ENCODE assay signal across 10 cellular contexts in the genomic region with DNA sequence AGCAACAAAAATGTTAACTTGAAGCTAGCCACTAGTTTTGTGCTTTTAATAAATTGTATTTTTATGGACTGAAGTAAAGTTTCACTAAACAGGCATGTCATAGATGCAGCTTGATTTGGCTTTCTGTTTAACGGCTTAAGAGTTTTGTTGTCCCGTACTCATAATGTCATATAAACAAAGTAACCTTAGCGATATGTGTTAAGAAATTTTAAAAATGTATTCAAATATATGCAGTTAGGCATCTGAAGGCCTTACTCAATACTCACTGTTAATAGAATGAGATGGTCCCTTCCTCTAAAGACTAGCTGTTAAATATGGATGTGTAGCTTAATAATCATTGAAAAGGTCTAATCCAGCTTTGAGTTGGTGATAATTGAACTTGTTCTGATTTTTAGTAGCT. TPM values are rescaled to one million over a fixed set of nuclear protein-coding genes. Genes with fewer than 3 reads are reported as not detected.
DNase-seq lines count a peak whose midpoint lies in the region; ATAC-seq and TF ChIP-seq lines count a peak whose summit lies in the region.
"Had no signal": no experiment of that assay in that cellular context is flagged by ENCODE, and none has a peak within 500 bp of the region (broad histone marks: within the 10 kb centered on the region; RNA-seq: fewer than 3 reads in every experiment).

No MANE protein-coding gene starts in this region.

- DNase-seq in activated T-cell treated with anti-CD3 and anti-CD28 coated beads, Interleukin-2, amount 50 U/mL, for 24 hours = no peak
- no peak for DNase-seq in activated T-cell treated with anti-CD3 and anti-CD28 coated beads, Interleukin-2, amount 50 U/mL, for 72 hours
- no peak for DNase-seq in OCI-LY7 (ENCODE audit: low spot score)
- no peak for DNase-seq in fibroblast of mammary gland (ENCODE audit: low read depth)
- DNase-seq in stomach = no peak
- no peak for DNase-seq in WTC11 (ENCODE audit: low spot score)
- DNase-seq in foreskin fibroblast = no peak
- no peak for DNase-seq in activated gamma-delta T cell (lab: John Stamatoyannopoulos, UW)
- DNase-seq: mesendoderm, NCI-H1092 treated with DMSO at 0.1 percent for 48 hours had no signal

- H3K4me2 ChIP-seq in OCI-LY7 (ENCODE audit: low read length) = peak overlapping the region; percentile 83

- H3K9me3 Mint-ChIP-seq in activated T-cell treated with anti-CD3 and anti-CD28 coated beads, Interleukin-2, amount 50 U/mL, for 24 hours = no peaks in the 10 kb centered on the region
- H3K9me3 Mint-ChIP-seq in activated T-cell treated with anti-CD3 and anti-CD28 coated beads, Interleukin-2, amount 50 U/mL, for 72 hours = no peaks in the 10 kb centered on the region
- no peaks in the 10 kb centered on the region for H3K9me3 Mint-ChIP-seq in WTC11

- peaks cover 41% of the 10 kb centered on the region for H3K4me1 ChIP-seq in OCI-LY7 (ENCODE audit: insufficient read depth, low read length, poor library complexity, severe bottlenecking)
- peaks cover 14 to 53% (median 30%) of the 10 kb centered on the region in 4 donors for H3K4me1 ChIP-seq in stomach

- intact Hi-C loops in OCI-LY7 (cut with micrococcal nuclease; ENCODE audit: unreplicated experiment) (loop anchor here (5.0 to 10.0 kb wide), 2 partner anchors 1032 to 1130 kb away; a partner anchor contains a TSS), stomach (cut with DNase I; ENCODE audit: low total_unique reads) (no loop called here)

- peak overlapping the region; percentile 77 for H3K27ac ChIP-seq in OCI-LY7 (ENCODE audit: low read depth, low read length, poor library complexity, severe bottlenecking)
- peak overlapping the region in 4 of 5 donors; percentile 98 to 99 (median 98) for H3K27ac ChIP-seq in stomach

- peak overlapping the region; percentile 85; the same call in 1 of the 2 replicates for H2AFZ ChIP-seq in OCI-LY7 (ENCODE audit: low read length)

- H3K4me3 Mint-ChIP-seq in activated T-cell treated with anti-CD3 and anti-CD28 coated beads, Interleukin-2, amount 50 U/mL, for 24 hours = no peak overlapping the region
- H3K4me3 Mint-ChIP-seq in activated T-cell treated with anti-CD3 and anti-CD28 coated beads, Interleukin-2, amount 50 U/mL, for 72 hours = peak overlapping the region in 1 of 2 donors; percentile 83
- no peak overlapping the region for H3K4me3 Mint-ChIP-seq in WTC11

- H3K4me3 ChIP-seq in OCI-LY7 (ENCODE audit: low read depth, low read length, poor library complexity, severe bottlenecking) (peak overlapping the region; percentile 88), fibroblast of mammary gland (ENCODE audit: control insufficient read depth, low read depth, low read length) (peak overlapping the region; percentile 94), stomach (peak overlapping the region; percentile 62 to 85 (median 72)), foreskin fibroblast (ENCODE audit: low read depth in 1 of 2, low read length in 2 of 2) (peak overlapping the region in 1 of 2 donors; percentile 73)

- H3K4me1 Mint-ChIP-seq in activated T-cell treated with anti-CD3 and anti-CD28 coated beads, Interleukin-2, amount 50 U/mL, for 24 hours (ENCODE audit: low read depth) = peaks cover 38% of the 10 kb centered on the region
- peaks cover 37% of the 10 kb centered on the region for H3K4me1 Mint-ChIP-seq in activated T-cell treated with anti-CD3 and anti-CD28 coated beads, Interleukin-2, amount 50 U/mL, for 72 hours (ENCODE audit: low read depth)
- peaks cover 13% of the 10 kb centered on the region for H3K4me1 Mint-ChIP-seq in WTC11

- POLR2A ChIA-PET in OCI-LY7 (lab: Charles Lee) (interaction anchor here (0.6 to 4.3 kb wide), 14 partner anchors 9 to 1147 kb away, joined by 3 to 32 read pairs (median 4); a partner anchor contains a TSS), WTC11 (lab: Charles Lee) (no interaction called here)

- no peak for ATAC-seq in activated T-cell treated with anti-CD3 and anti-CD28 coated beads, Interleukin-2, amount 50 U/mL, for 72 hours (replicated peaks in 1 of 2)
- no peak for ATAC-seq in WTC11

- no peaks in the 10 kb centered on the region for H3K9me2 ChIP-seq in OCI-LY7 (ENCODE audit: insufficient read depth, low read length)

- no peaks in the 10 kb centered on the region; the same call in 1 of the 2 replicates for H3K36me3 ChIP-seq in OCI-LY7 (ENCODE audit: insufficient read depth, low read length)
- H3K36me3 ChIP-seq in stomach = no peaks in the 10 kb centered on the region

- peaks cover 14% of the 10 kb centered on the region; the same call in 1 of the 2 replicates for H4K20me1 ChIP-seq in OCI-LY7 (ENCODE audit: insufficient read depth, low read length)

- WGBS in stomach, 5 donors = 68 to 73% (median 73%) methylated on average over 3 of the region's 3 CpGs

- peak overlapping the region; percentile 33 for H3K27ac Mint-ChIP-seq in activated T-cell treated with anti-CD3 and anti-CD28 coated beads, Interleukin-2, amount 50 U/mL, for 24 hours
- no peak overlapping the region for H3K27ac Mint-ChIP-seq in activated T-cell treated with anti-CD3 and anti-CD28 coated beads, Interleukin-2, amount 50 U/mL, for 72 hours
- H3K27ac Mint-ChIP-seq in WTC11 = no peak overlapping the region

- H3K27me3 Mint-ChIP-seq in activated T-cell treated with anti-CD3 and anti-CD28 coated beads, Interleukin-2, amount 50 U/mL, for 24 hours = no peaks in the 10 kb centered on the region
- no peaks in the 10 kb centered on the region for H3K27me3 Mint-ChIP-seq in activated T-cell treated with anti-CD3 and anti-CD28 coated beads, Interleukin-2, amount 50 U/mL, for 72 hours (ENCODE audit: low read depth)
- H3K27me3 Mint-ChIP-seq in WTC11 (ENCODE audit: low read depth) = no peaks in the 10 kb centered on the region

- TF ChIP-seq EP300 in stomach (IDR thresholded peaks at IDR 0.05) = no peak

- TF ChIP-seq CTCF in OCI-LY7 (conservative IDR thresholded peaks at IDR 0.05; ENCODE audit: low read length) (no peak), fibroblast of mammary gland (conservative IDR thresholded peaks at IDR 0.05; ENCODE audit: control insufficient read depth, insufficient read depth, low read depth, low read length) (no peak), stomach (IDR thresholded peaks at IDR 0.05) (no peak), WTC11 (IDR thresholded peaks at IDR 0.05) (no peak), foreskin fibroblast (IDR thresholded peaks at IDR 0.05; ENCODE audit: low read depth, low read length) (no peak)

- H3K9me3 ChIP-seq in OCI-LY7 (ENCODE audit: low read length) = no peaks in the 10 kb centered on the region
- no peaks in the 10 kb centered on the region for H3K9me3 ChIP-seq in stomach

- no TSS peak for BruUV-seq in OCI-LY7 (replicated peaks; lab: Mats Ljungman, UMichigan)

- no peak for TF ChIP-seq POLR2A in stomach (IDR thresholded peaks at IDR 0.05)

- H3K36me3 Mint-ChIP-seq in activated T-cell treated with anti-CD3 and anti-CD28 coated beads, Interleukin-2, amount 50 U/mL, for 24 hours (ENCODE audit: low read depth) = peaks cover 11% of the 10 kb centered on the region
- H3K36me3 Mint-ChIP-seq in activated T-cell treated with anti-CD3 and anti-CD28 coated beads, Interleukin-2, amount 50 U/mL, for 72 hours (ENCODE audit: insufficient read depth in 2 of 2) = peaks cover 0 to 2% of the 10 kb centered on the region in 2 donors
- no peaks in the 10 kb centered on the region for H3K36me3 Mint-ChIP-seq in WTC11

- peaks cover 51% of the 10 kb centered on the region for H3K79me2 ChIP-seq in OCI-LY7 (ENCODE audit: insufficient read depth, low read depth, low read length)

- CTCF ChIA-PET in OCI-LY7 (lab: Charles Lee; ENCODE audit: unreplicated experiment) = no interaction called here
- CTCF ChIA-PET in WTC11 (lab: Charles Lee) = no interaction called here

- no peaks in the 10 kb centered on the region for H3K27me3 ChIP-seq in stomach

TF ChIP-seq in WTC11, 78 proteins besides CTCF, POLR2A, EP300 and RAD21 (continues in another document):
- TF ChIP-seq, protein P1, sequence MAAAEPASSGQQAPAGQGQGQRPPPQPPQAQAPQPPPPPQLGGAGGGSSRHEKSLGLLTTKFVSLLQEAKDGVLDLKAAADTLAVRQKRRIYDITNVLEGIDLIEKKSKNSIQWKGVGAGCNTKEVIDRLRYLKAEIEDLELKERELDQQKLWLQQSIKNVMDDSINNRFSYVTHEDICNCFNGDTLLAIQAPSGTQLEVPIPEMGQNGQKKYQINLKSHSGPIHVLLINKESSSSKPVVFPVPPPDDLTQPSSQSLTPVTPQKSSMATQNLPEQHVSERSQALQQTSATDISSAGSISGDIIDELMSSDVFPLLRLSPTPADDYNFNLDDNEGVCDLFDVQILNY (CRISPR knock-in tag; IDR thresholded peaks at IDR 0.05) = no peak
- TF ChIP-seq PRRX2 (CRISPR knock-in tag; IDR thresholded peaks at IDR 0.05) (no peak), NR2C2 (CRISPR knock-in tag; IDR thresholded peaks at IDR 0.05) (no peak), ZNF423 (CRISPR knock-in tag; IDR thresholded peaks at IDR 0.05) (no peak), ATF1 (CRISPR knock-in tag; IDR thresholded peaks at IDR 0.05) (no peak), CBFB (CRISPR knock-in tag; IDR thresholded peaks at IDR 0.05; ENCODE audit: low read depth) (no peak)
- TF ChIP-seq, protein P2, sequence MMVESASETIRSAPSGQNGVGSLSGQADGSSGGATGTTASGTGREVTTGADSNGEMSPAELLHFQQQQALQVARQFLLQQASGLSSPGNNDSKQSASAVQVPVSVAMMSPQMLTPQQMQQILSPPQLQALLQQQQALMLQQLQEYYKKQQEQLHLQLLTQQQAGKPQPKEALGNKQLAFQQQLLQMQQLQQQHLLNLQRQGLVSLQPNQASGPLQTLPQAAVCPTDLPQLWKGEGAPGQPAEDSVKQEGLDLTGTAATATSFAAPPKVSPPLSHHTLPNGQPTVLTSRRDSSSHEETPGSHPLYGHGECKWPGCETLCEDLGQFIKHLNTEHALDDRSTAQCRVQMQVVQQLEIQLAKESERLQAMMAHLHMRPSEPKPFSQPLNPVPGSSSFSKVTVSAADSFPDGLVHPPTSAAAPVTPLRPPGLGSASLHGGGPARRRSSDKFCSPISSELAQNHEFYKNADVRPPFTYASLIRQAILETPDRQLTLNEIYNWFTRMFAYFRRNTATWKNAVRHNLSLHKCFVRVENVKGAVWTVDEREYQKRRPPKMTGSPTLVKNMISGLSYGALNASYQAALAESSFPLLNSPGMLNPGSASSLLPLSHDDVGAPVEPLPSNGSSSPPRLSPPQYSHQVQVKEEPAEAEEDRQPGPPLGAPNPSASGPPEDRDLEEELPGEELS (CRISPR knock-in tag; IDR thresholded peaks at IDR 0.05) = no peak

RNA-seq across cellular contexts. Expression of a gene that starts 1.0 kb away (rescaled TPM):
- 10 to 100 TPM; 24.5 to 25.6 TPM for total RNA-seq in activated T-cell treated with anti-CD3 and anti-CD28 coated beads, Interleukin-2, amount 50 U/mL, for 72 hours
- 36.9 and 42.5 TPM in 2 replicates for total RNA-seq in OCI-LY7 (2014; rRNA removed; shearing (Covaris generic))
- 42.0 and 46.7 TPM in 2 replicates for total RNA-seq in OCI-LY7 (2022)
- 10 to 100 TPM in 4 of 5 donors, 1 to 10 TPM in 1; 2.3 to 49.0 (median 21.7) TPM for total RNA-seq in stomach
- 1 to 10 TPM; 3.6 to 4.3 (median 4.0) TPM for polyA plus RNA-seq in stomach
- total RNA-seq in WTC11 (2021) = 12.3 to 14.3 TPM (median 14.2 TPM) in 3 replicates

RNA-seq across cellular contexts. Expression of a gene that starts 1.6 kb away (rescaled TPM):
- total RNA-seq in activated T-cell treated with anti-CD3 and anti-CD28 coated beads, Interleukin-2, amount 50 U/mL, for 72 hours = 10 to 100 TPM; 22.1 to 26.8 TPM
- 8.6 and 11.8 TPM in 2 replicates for total RNA-seq in OCI-LY7 (2014; rRNA removed; shearing (Covaris generic))
- total RNA-seq in OCI-LY7 (2022) (16.0 and 18.6 TPM in 2 replicates), stomach (10 to 100 TPM in 2 of 5 donors, 1 to 10 TPM in 2, not detected in 1; 4.5 to 27.5 (median 11.2) TPM), WTC11 (2021) (6.7 to 8.9 TPM (median 6.9 TPM) in 3 replicates)
- polyA plus RNA-seq in stomach = 10 to 100 TPM in 2 of 3 donors, 1 to 10 TPM in 1; 9.0 to 19.9 (median 15.1) TPM
